In genomic region chr4:4762909-4763814, GRCh38 we compare ENCODE assay signal across 1 cellular context.
TF ChIP-seq lines count a peak whose summit lies in the region.

No MANE protein-coding gene starts in this region.

TF ChIP-seq in K562, 482 proteins besides CTCF, POLR2A, EP300 and RAD21 (continued from another document):
- TF ChIP-seq ZNF639 (CRISPR knock-in tag; conservative IDR thresholded peaks at IDR 0.05 in 1 of 2, IDR thresholded peaks at IDR 0.05 in 1 of 2), result no peak
- TF ChIP-seq MCM5 (IDR thresholded peaks at IDR 0.05; ENCODE audit: low read depth), result no peak
- no peak for TF ChIP-seq BRCA1 (IDR thresholded peaks at IDR 0.05)
- no peak for TF ChIP-seq BRCA1 (CRISPR knock-in tag; IDR thresholded peaks at IDR 0.05)
- no peak for TF ChIP-seq MXD1 (CRISPR knock-in tag; IDR thresholded peaks at IDR 0.05; ENCODE audit: borderline replicate concordance, poor library complexity, severe bottlenecking)
- TF ChIP-seq ZKSCAN1 (IDR thresholded peaks at IDR 0.05; ENCODE audit: low read depth, low read length), result no peak
- no peak for TF ChIP-seq MTA2 (IDR thresholded peaks at IDR 0.05; ENCODE audit: low read depth)
- TF ChIP-seq ZNF609 (CRISPR knock-in tag; IDR thresholded peaks at IDR 0.05; ENCODE audit: borderline replicate concordance), result no peak
- TF ChIP-seq PHTF2 (CRISPR knock-in tag; IDR thresholded peaks at IDR 0.05), result no peak
- no peak for TF ChIP-seq PTRF (tag; IDR thresholded peaks at IDR 0.05)
- no peak for TF ChIP-seq ARID2 (IDR thresholded peaks at IDR 0.05)
- no peak for TF ChIP-seq ESRRA (IDR thresholded peaks at IDR 0.05; ENCODE audit: borderline replicate concordance, low read depth)
- TF ChIP-seq DDX20 (tag; IDR thresholded peaks at IDR 0.05; ENCODE audit: low read depth), result no peak
- 0 out of 2 replicates have a peak, but pooled peaks have one; percentile 4 for TF ChIP-seq NFE2L1 (tag; IDR thresholded peaks at IDR 0.05; ENCODE audit: borderline replicate concordance, low read depth)
- TF ChIP-seq PPARD (CRISPR knock-in tag; IDR thresholded peaks at IDR 0.05), result no peak
- no peak for TF ChIP-seq ATF1 (CRISPR knock-in tag; IDR thresholded peaks at IDR 0.05)
- TF ChIP-seq ATF1 (tag; IDR thresholded peaks at IDR 0.05), result no peak
- TF ChIP-seq HMGXB4 (CRISPR knock-in tag; IDR thresholded peaks at IDR 0.05), result no peak
- no peak for TF ChIP-seq POLR2AphosphoS5 (IDR thresholded peaks at IDR 0.05; ENCODE audit: control insufficient read depth, insufficient read depth, low read depth, low read length)
- TF ChIP-seq ARID4B (CRISPR knock-in tag; IDR thresholded peaks at IDR 0.05), result no peak
- no peak for TF ChIP-seq ZNF280B (CRISPR knock-in tag; IDR thresholded peaks at IDR 0.05)
- TF ChIP-seq ZNF174 (CRISPR knock-in tag; IDR thresholded peaks at IDR 0.05), result no peak
- TF ChIP-seq MAFG (tag; conservative IDR thresholded peaks at IDR 0.05), result 0 out of 2 replicates have a peak, but pooled peaks have one; percentile 11
- no peak for TF ChIP-seq XRCC4 (IDR thresholded peaks at IDR 0.05; ENCODE audit: extremely low read depth, insufficient read depth, insufficient read length)
- no peak for TF ChIP-seq ZFP1 (CRISPR knock-in tag; IDR thresholded peaks at IDR 0.05)
- TF ChIP-seq ZNF165 (CRISPR knock-in tag; IDR thresholded peaks at IDR 0.05; ENCODE audit: borderline replicate concordance), result no peak
